Comparison of ENCODE assay signal across 14 cellular contexts in genomic region chr5:51384281-51384840, GRCh38. TPM values are rescaled to one million over a fixed set of nuclear protein-coding genes. Genes with fewer than 3 reads are reported as not detected.
A peak's percentile ranks its signal among the peaks of the same experiment; 100 is the strongest.
DNase-seq lines count a peak whose midpoint lies in the region; ATAC-seq and TF ChIP-seq lines count a peak whose summit lies in the region.
"Had no signal": no experiment of that assay in that cellular context is flagged by ENCODE, and none has a peak within 500 bp of the region (broad histone marks: within the 10 kb centered on the region; RNA-seq: fewer than 3 reads in every experiment).

No MANE protein-coding gene starts in this region.

- no peak overlapping the region for H2AFZ ChIP-seq in neural cell (ENCODE audit: low read depth, low read length)

- H3K9ac ChIP-seq in endocrine pancreas (ENCODE audit: control insufficient read depth, insufficient read depth, low read length) = peak overlapping the region; percentile 74
- H3K9ac ChIP-seq in neural cell (ENCODE audit: low read length) = peak overlapping the region; percentile 82

- DNase-seq in EH (ENCODE audit: low read depth) (peak; percentile 22), MG63 (no peak), SIG-M5 treated with dmso at 0.1 percent for 504 hours (lab: John Stamatoyannopoulos, UW; ENCODE audit: unreplicated experiment) (no peak), amniotic stem cell (lab: John Stamatoyannopoulos, UW) (no peak)
- DNase-seq: effector CD4-positive, alpha-beta T cell; lower lobe of right lung; NCI-H2171; OCI-M1; pancreas; T-helper 2 cell had no signal

- H3K36me3 ChIP-seq in MG63 (no peaks in the 10 kb centered on the region), endocrine pancreas (ENCODE audit: control insufficient read depth, insufficient read depth, low read length) (peaks cover 7% of the 10 kb centered on the region), neural cell (ENCODE audit: insufficient read depth, low read length) (no peaks in the 10 kb centered on the region)
- H3K36me3 ChIP-seq: lower lobe of right lung, pancreas had no signal

- no peaks in the 10 kb centered on the region for H3K9me3 ChIP-seq in MG63
- H3K9me3 ChIP-seq in endocrine pancreas (ENCODE audit: control insufficient read depth, low read length) = no peaks in the 10 kb centered on the region
- no peaks in the 10 kb centered on the region for H3K9me3 ChIP-seq in neural cell (ENCODE audit: low read length)
- H3K9me3 ChIP-seq: lower lobe of right lung, pancreas had no signal

- H4K20me1 ChIP-seq in neural cell (ENCODE audit: insufficient read depth) = peaks cover 2% of the 10 kb centered on the region

- TF ChIP-seq EP300 in neural cell (conservative IDR thresholded peaks at IDR 0.05; ENCODE audit: poor library complexity, severe bottlenecking) = peak; percentile 19

- no peaks in the 10 kb centered on the region for H3F3A ChIP-seq in neural cell (ENCODE audit: insufficient read depth, low read length, poor library complexity, severe bottlenecking)

- ATAC-seq in HG02938 (IDR thresholded peaks at IDR 0.05; ENCODE audit: unreplicated experiment) (no peak), HG03095 (IDR thresholded peaks at IDR 0.05; ENCODE audit: unreplicated experiment) (no peak)
- ATAC-seq: lower lobe of right lung, pancreas had no signal

- no peaks in the 10 kb centered on the region for H3K9me2 ChIP-seq in neural cell (ENCODE audit: insufficient read depth, low read length)

- no peaks in the 10 kb centered on the region for H3K4me1 ChIP-seq in endocrine pancreas (ENCODE audit: control insufficient read depth, insufficient read depth, low read length)
- H3K4me1 ChIP-seq: pancreas had no signal

- no peak for TF ChIP-seq RAD21 in neural cell (conservative IDR thresholded peaks at IDR 0.05)

- H3K27me3 ChIP-seq in MG63 (peaks cover 13% of the 10 kb centered on the region), endocrine pancreas (ENCODE audit: control insufficient read depth, insufficient read depth, low read length) (no peaks in the 10 kb centered on the region), neural cell (ENCODE audit: insufficient read depth, low read depth, low read length) (peaks cover 90% of the 10 kb centered on the region)

- H3K4me3 ChIP-seq in MG63 (peak overlapping the region; percentile 57), endocrine pancreas (ENCODE audit: control insufficient read depth, insufficient read depth, low read length) (peak overlapping the region; percentile 100), neural cell (ENCODE audit: low read length) (peak overlapping the region; percentile 82)

- peaks cover 97% of the 10 kb centered on the region for H3K79me2 ChIP-seq in neural cell (replicated peaks; ENCODE audit: insufficient read depth, low read length)

- TF ChIP-seq CTCF in neural cell (IDR thresholded peaks at IDR 0.05; ENCODE audit: poor library complexity, severe bottlenecking) = no peak

- peak overlapping the region; percentile 77 for H3K27ac ChIP-seq in neural cell (ENCODE audit: low read length)
- H3K27ac ChIP-seq: lower lobe of right lung had no signal

- H3K4me2 ChIP-seq in neural cell (ENCODE audit: low read length) = peak overlapping the region; percentile 71

TF ChIP-seq in neural cell, 6 proteins besides CTCF, POLR2A, EP300 and RAD21:
- no peak for TF ChIP-seq EZH2 (IDR thresholded peaks at IDR 0.05; ENCODE audit: borderline replicate concordance, insufficient read depth, low read length, poor library complexity, severe bottlenecking)
- peak; percentile 48 for TF ChIP-seq MXI1 (conservative IDR thresholded peaks at IDR 0.05; ENCODE audit: poor library complexity, severe bottlenecking)

RNA-seq across cellular contexts. Expression of gene ISL1, which starts 1.1 kb away (rescaled TPM):
- total RNA-seq in MG63 (2014; rRNA removed; shearing (Covaris generic); ENCODE audit: low replicate concordance) = 0.20 and 1.2 TPM in 2 replicates
- 27.6 and 33.6 TPM in 2 replicates for polyA plus RNA-seq in neural cell
- 47.5 and 49.4 TPM in 2 replicates for polyA minus RNA-seq in neural cell
